ENCODE assay signal across 15 cellular contexts in genomic region chrX:66017659-66018170, GRCh38. TPM values are rescaled to one million over a fixed set of nuclear protein-coding genes. Genes with fewer than 3 reads are reported as not detected.
DNase-seq lines count a peak whose midpoint lies in the region; ATAC-seq and TF ChIP-seq lines count a peak whose summit lies in the region.
"Had no signal": no experiment of that assay in that cellular context is flagged by ENCODE, and none has a peak within 500 bp of the region (broad histone marks: within the 10 kb centered on the region; RNA-seq: fewer than 3 reads in every experiment).

No MANE protein-coding gene starts in this region.

- TF ChIP-seq CTCF in CD4-positive, alpha-beta T cell (IDR thresholded peaks at IDR 0.05) = no peak

- H3K36me3 ChIP-seq in naive thymus-derived CD4-positive, alpha-beta T cell (ENCODE audit: control insufficient read depth in 2 of 3, insufficient read depth in 3 of 3, low read length in 3 of 3) = no peaks in the 10 kb centered on the region
- H3K36me3 ChIP-seq: SJCRH30 had no signal

- peaks cover 33 to 63% of the 10 kb centered on the region in 2 donors for H3K4me1 ChIP-seq in naive thymus-derived CD4-positive, alpha-beta T cell (ENCODE audit: control insufficient read depth in 2 of 2, insufficient read depth in 2 of 2, low read length in 2 of 2)
- H3K4me1 ChIP-seq: SJCRH30 had no signal

- CTCF ChIA-PET in CD4-positive, alpha-beta T cell (lab: Charles Lee) = interaction anchor here (0.9 kb wide), 1 partner anchor 31 kb away, joined by 3 read pairs; no protein-coding TSS in a partner anchor
- CTCF ChIA-PET in naive thymus-derived CD4-positive, alpha-beta T cell (lab: Charles Lee) = interaction anchor here (0.9 kb wide), 1 partner anchor 92 kb away, joined by 3 read pairs; no protein-coding TSS in a partner anchor

- H3K27ac ChIP-seq in CD4-positive, alpha-beta T cell (ENCODE audit: low read depth, low read length) = no peak overlapping the region
- no peak overlapping the region for H3K27ac ChIP-seq in naive thymus-derived CD4-positive, alpha-beta T cell (ENCODE audit: low read depth, low read length)
- H3K27ac ChIP-seq: epithelial cell of prostate, SJCRH30 had no signal

- H3K4me1 Mint-ChIP-seq in CD4-positive, alpha-beta T cell (ENCODE audit: low read depth) = peaks cover 92% of the 10 kb centered on the region
- peaks cover 67 to 88% (median 76%) of the 10 kb centered on the region in 3 donors for H3K4me1 Mint-ChIP-seq in IgD-negative memory B cell
- H3K4me1 Mint-ChIP-seq in activated naive CD8-positive, alpha-beta T cell treated with anti-CD3 and anti-CD28 coated beads for 36 hours = peaks cover 57% of the 10 kb centered on the region
- peaks cover 40 to 93% (median 87%) of the 10 kb centered on the region in 7 donors for H3K4me1 Mint-ChIP-seq in naive thymus-derived CD4-positive, alpha-beta T cell

- no peaks in the 10 kb centered on the region for H3K9me3 Mint-ChIP-seq in CD4-positive, alpha-beta T cell
- no peaks in the 10 kb centered on the region for H3K9me3 Mint-ChIP-seq in IgD-negative memory B cell
- no peaks in the 10 kb centered on the region for H3K9me3 Mint-ChIP-seq in activated naive CD8-positive, alpha-beta T cell treated with anti-CD3 and anti-CD28 coated beads for 36 hours
- peaks cover 0 to 1% (median 0%) of the 10 kb centered on the region in 11 donors for H3K9me3 Mint-ChIP-seq in naive thymus-derived CD4-positive, alpha-beta T cell

- no peak for DNase-seq in CD4-positive, alpha-beta T cell
- DNase-seq in activated naive CD8-positive, alpha-beta T cell treated with anti-CD3 and anti-CD28 coated beads for 36 hours = no peak
- no peak for DNase-seq in naive thymus-derived CD4-positive, alpha-beta T cell
- no peak for DNase-seq in KBM-7
- DNase-seq in sciatic nerve (ENCODE audit: low spot score) = no peak
- DNase-seq: activated gamma-delta T cell; central memory CD4-positive, alpha-beta T cell; heart right ventricle; SJCRH30; stimulated activated CD4-positive, alpha-beta T cell treated with anti-CD3 and anti-CD28 coated beads, Interleukin-4, amount 100 ng/mL, for 1 hour; stimulated activated naive CD8-positive, alpha-beta T cell treated with anti-CD3 and anti-CD28 coated beads, Interleukin-15, Interleukin-2, amounts not matched to agents 100 U/mL and 50 U/mL, for 24 hours had no signal

- POLR2A ChIA-PET in CD4-positive, alpha-beta T cell (lab: Charles Lee) = interaction anchor here (0.6 to 1.3 kb wide), 7 partner anchors 12 to 351 kb away, joined by 3 to 6 read pairs (median 3); partner anchors contain the start of gene MSN
- POLR2A ChIA-PET in naive thymus-derived CD4-positive, alpha-beta T cell (lab: Charles Lee) = interaction anchor here (1.3 to 1.8 kb wide), 2 partner anchors 13 to 350 kb away, joined by 4 to 6 read pairs; partner anchors contain the start of gene MSN

- H3K36me3 Mint-ChIP-seq in CD4-positive, alpha-beta T cell (ENCODE audit: low read depth) = no peaks in the 10 kb centered on the region
- H3K36me3 Mint-ChIP-seq in IgD-negative memory B cell = peaks cover 4% of the 10 kb centered on the region
- peaks cover 7% of the 10 kb centered on the region for H3K36me3 Mint-ChIP-seq in activated naive CD8-positive, alpha-beta T cell treated with anti-CD3 and anti-CD28 coated beads for 36 hours
- H3K36me3 Mint-ChIP-seq in naive thymus-derived CD4-positive, alpha-beta T cell = peaks cover 0 to 43% (median 0%) of the 10 kb centered on the region in 5 donors

- peak overlapping the region; percentile 10 for H3K4me3 Mint-ChIP-seq in CD4-positive, alpha-beta T cell
- H3K4me3 Mint-ChIP-seq in IgD-negative memory B cell = peak overlapping the region; percentile 70 to 93 (median 89)
- H3K4me3 Mint-ChIP-seq in activated naive CD8-positive, alpha-beta T cell treated with anti-CD3 and anti-CD28 coated beads for 36 hours = no peak overlapping the region
- H3K4me3 Mint-ChIP-seq in naive thymus-derived CD4-positive, alpha-beta T cell = peak overlapping the region in 5 of 10 donors; percentile 1 to 88 (median 52)

- no peaks in the 10 kb centered on the region for H3K27me3 Mint-ChIP-seq in CD4-positive, alpha-beta T cell
- peaks cover 6% of the 10 kb centered on the region for H3K27me3 Mint-ChIP-seq in IgD-negative memory B cell
- H3K27me3 Mint-ChIP-seq in activated naive CD8-positive, alpha-beta T cell treated with anti-CD3 and anti-CD28 coated beads for 36 hours = no peaks in the 10 kb centered on the region
- H3K27me3 Mint-ChIP-seq in naive thymus-derived CD4-positive, alpha-beta T cell = no peaks in the 10 kb centered on the region

- H3K9me3 ChIP-seq in CD4-positive, alpha-beta T cell (ENCODE audit: control insufficient read depth, low read length) = no peaks in the 10 kb centered on the region
- no peaks in the 10 kb centered on the region for H3K9me3 ChIP-seq in naive thymus-derived CD4-positive, alpha-beta T cell (ENCODE audit: control insufficient read depth in 2 of 3, low read length in 3 of 3)
- H3K9me3 ChIP-seq: heart right ventricle, SJCRH30 had no signal

- no peak for ATAC-seq in CD4-positive, alpha-beta T cell (ENCODE audit: poor library complexity)
- ATAC-seq in naive thymus-derived CD4-positive, alpha-beta T cell = no peak
- ATAC-seq in HG02973 (IDR thresholded peaks at IDR 0.05; ENCODE audit: unreplicated experiment) (no peak), HG02870 (IDR thresholded peaks at IDR 0.05; ENCODE audit: unreplicated experiment) (no peak), sciatic nerve (no peak)
- ATAC-seq: heart right ventricle; stimulated activated naive CD8-positive, alpha-beta T cell treated with anti-CD3 and anti-CD28 coated beads, Interleukin-15, Interleukin-2, amounts not matched to agents 100 U/mL and 50 U/mL, for 24 hours had no signal

- in situ Hi-C loops in KBM-7 (cut with MboI; ENCODE audit: low pct_unique_long_range_greater_than_20kb, low sequenced_read_pairs) = loop anchor here (25.0 kb wide), 1 partner anchor 430 kb away; no protein-coding TSS in a partner anchor

- intact Hi-C loops in CD4-positive, alpha-beta T cell (cut with DNase I, micrococcal nuclease) = loop anchor here in 1 of 2 experiments (10.0 kb wide), 1 partner anchor 323 kb away; no protein-coding TSS in a partner anchor
- intact Hi-C loops in naive thymus-derived CD4-positive, alpha-beta T cell (cut with micrococcal nuclease) = loop anchor here in 1 of 2 donors (2.0 kb wide), 1 partner anchor 17 kb away; no protein-coding TSS in a partner anchor
- intact Hi-C loops in sciatic nerve (cut with DNase I) = no loop called here

- H3K27ac Mint-ChIP-seq in CD4-positive, alpha-beta T cell = peak overlapping the region; percentile 72
- peak overlapping the region; percentile 33 to 90 (median 74) for H3K27ac Mint-ChIP-seq in IgD-negative memory B cell
- peak overlapping the region; percentile 4 for H3K27ac Mint-ChIP-seq in activated naive CD8-positive, alpha-beta T cell treated with anti-CD3 and anti-CD28 coated beads for 36 hours
- peak overlapping the region in 7 of 9 donors; percentile 2 to 89 (median 51) for H3K27ac Mint-ChIP-seq in naive thymus-derived CD4-positive, alpha-beta T cell

- H3K27me3 ChIP-seq in CD4-positive, alpha-beta T cell (ENCODE audit: control insufficient read depth, insufficient read depth, low read length) = no peaks in the 10 kb centered on the region
- no peaks in the 10 kb centered on the region for H3K27me3 ChIP-seq in naive thymus-derived CD4-positive, alpha-beta T cell (ENCODE audit: control insufficient read depth in 2 of 2, insufficient read depth in 2 of 2, low read length in 2 of 2)
- H3K27me3 ChIP-seq: SJCRH30 had no signal

- no peak overlapping the region for H3K4me3 ChIP-seq in naive thymus-derived CD4-positive, alpha-beta T cell (ENCODE audit: low read length)
- H3K4me3 ChIP-seq: SJCRH30 had no signal

RNA-seq across cellular contexts. Expression of gene VSIG4, which starts 22.2 kb away (rescaled TPM):
- total RNA-seq in CD4-positive, alpha-beta T cell = under 1 TPM in 1 of 2 experiments, not detected in 1; 0.11 TPM
- not detected for polyA plus RNA-seq in IgD-negative memory B cell
- total RNA-seq in activated naive CD8-positive, alpha-beta T cell treated with anti-CD3 and anti-CD28 coated beads for 36 hours = not detected
- 1 to 10 TPM in 2 of 5 experiments, under 1 TPM in 2, not detected in 1; 0.32 to 1.8 (median 1.0) TPM for total RNA-seq in naive thymus-derived CD4-positive, alpha-beta T cell
- under 1 TPM in 1 of 2 donors, not detected in 1; 0.21 TPM for polyA plus RNA-seq in naive thymus-derived CD4-positive, alpha-beta T cell
- total RNA-seq in sciatic nerve = 31.8 TPM
- total RNA-seq: SJCRH30 had no signal

Comparison
In these comparisons a context has a peak if more than half of its experiments do, and no peak if none do; other contexts are left out.
1. H3K27ac Mint-ChIP-seq: peak in every context shown above with its lines; median percentile 74 in IgD-negative memory B cell; 72 in CD4-positive, alpha-beta T cell; 51 in naive thymus-derived CD4-positive, alpha-beta T cell; 4 in activated naive CD8-positive, alpha-beta T cell treated with anti-CD3 and anti-CD28 coated beads for 36 hours.
2. RNA of gene VSIG4, which starts 22.2 kb away (total RNA-seq): 31.8 TPM in sciatic nerve (single experiment); 0.32 to 1.8 TPM in naive thymus-derived CD4-positive, alpha-beta T cell, 0.11 TPM in CD4-positive, alpha-beta T cell and not detected in activated naive CD8-positive, alpha-beta T cell treated with anti-CD3 and anti-CD28 coated beads for 36 hours; every median in the first group is over 10 times any median in the second.